Comparison of ENCODE assay signal across 21 cellular contexts in the genomic region with DNA sequence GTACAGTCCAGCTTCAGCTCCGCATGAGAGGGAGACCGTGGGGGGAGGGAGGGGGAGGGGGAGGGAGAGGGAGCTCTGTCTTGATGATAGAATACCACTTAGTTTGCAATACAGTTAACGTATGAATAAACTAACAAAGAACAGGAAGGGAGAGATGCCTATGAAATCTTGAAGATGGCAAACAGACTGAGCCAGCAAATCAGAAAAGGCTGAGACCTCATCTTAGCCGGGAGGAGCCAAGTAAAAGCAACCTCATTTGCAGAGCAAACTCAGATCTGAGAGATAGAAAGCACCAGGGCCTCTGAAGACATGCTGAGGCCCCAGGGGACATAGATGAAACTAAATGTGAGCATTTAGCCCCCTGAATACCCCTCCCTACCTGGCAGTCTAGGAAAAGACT. TPM values are rescaled to one million over a fixed set of nuclear protein-coding genes. Genes with fewer than 3 reads are reported as not detected.
A peak's percentile ranks its signal among the peaks of the same experiment; 100 is the strongest.
DNase-seq lines count a peak whose midpoint lies in the region; ATAC-seq and TF ChIP-seq lines count a peak whose summit lies in the region.
"Had no signal": no experiment of that assay in that cellular context is flagged by ENCODE, and none has a peak within 500 bp of the region (broad histone marks: within the 10 kb centered on the region; RNA-seq: fewer than 3 reads in every experiment).

No MANE protein-coding gene starts in this region.

- no peak overlapping the region for H3K4me2 ChIP-seq in mammary epithelial cell (ENCODE audit: insufficient read depth, low read depth, low read length)
- H3K4me2 ChIP-seq: BLaER1, GM23338, PC-9 had no signal

- H4K20me1 ChIP-seq in mammary epithelial cell (ENCODE audit: insufficient read depth, low read length) = no peaks in the 10 kb centered on the region

- H3K27me3 Mint-ChIP-seq in MCF 10A (ENCODE audit: insufficient read depth, unreplicated experiment) = no peaks in the 10 kb centered on the region
- no peaks in the 10 kb centered on the region for H3K27me3 Mint-ChIP-seq in T-helper 17 cell
- H3K27me3 Mint-ChIP-seq in dendritic cell treated with granulocyte-macrophage colony-stimulating factor and Interleukin-4, amounts not matched to agents 40 ng/mL and 50 ng/mL, for 4 days = no peaks in the 10 kb centered on the region
- H3K27me3 Mint-ChIP-seq: CD8-positive, alpha-beta memory T cell had no signal

- H3K4me1 ChIP-seq in mammary epithelial cell (ENCODE audit: insufficient read depth, low read length) = peaks cover 21% of the 10 kb centered on the region
- H3K4me1 ChIP-seq: BLaER1 had no signal

- dilution Hi-C loops in mammary epithelial cell (cut with HindIII; ENCODE audit: low sequenced_read_pairs) = no loop called here

- no peak for ATAC-seq in T-helper 17 cell
- ATAC-seq in HG03175 (IDR thresholded peaks at IDR 0.05; ENCODE audit: unreplicated experiment) = no peak
- ATAC-seq: GM23338, HCT116, HepG2 had no signal

- TF ChIP-seq CTCF in MCF 10A (IDR thresholded peaks at IDR 0.05; ENCODE audit: unreplicated experiment) (no peak), mammary epithelial cell (conservative IDR thresholded peaks at IDR 0.05 in 1 of 2, IDR thresholded peaks at IDR 0.05 in 1 of 2; ENCODE audit: extremely low read depth in 1 of 2, insufficient read depth in 1 of 2, low read depth in 1 of 2, low read length in 2 of 2) (no peak)

- H3K36me3 ChIP-seq in mammary epithelial cell (ENCODE audit: insufficient read depth, low read length) = no peaks in the 10 kb centered on the region
- H3K36me3 ChIP-seq: BLaER1 had no signal

- peaks cover 69% of the 10 kb centered on the region for H3K79me2 ChIP-seq in mammary epithelial cell (ENCODE audit: insufficient read depth, low read length)

- no peaks in the 10 kb centered on the region for H3K9me3 Mint-ChIP-seq in MCF 10A (ENCODE audit: unreplicated experiment)
- H3K9me3 Mint-ChIP-seq in dendritic cell treated with granulocyte-macrophage colony-stimulating factor and Interleukin-4, amounts not matched to agents 40 ng/mL and 50 ng/mL, for 4 days = no peaks in the 10 kb centered on the region
- H3K9me3 Mint-ChIP-seq: CD8-positive, alpha-beta memory T cell had no signal

- peak overlapping the region; percentile 7 for H3K27ac Mint-ChIP-seq in MCF 10A (ENCODE audit: low read depth, unreplicated experiment)
- peak overlapping the region; percentile 53 for H3K27ac Mint-ChIP-seq in T-helper 17 cell
- peak overlapping the region; percentile 70 for H3K27ac Mint-ChIP-seq in dendritic cell treated with granulocyte-macrophage colony-stimulating factor and Interleukin-4, amounts not matched to agents 40 ng/mL and 50 ng/mL, for 4 days
- H3K27ac Mint-ChIP-seq: GM23338 had no signal

- CTCF ChIA-PET in MCF 10A (lab: Yijun Ruan, JAX) = no interaction called here
- CTCF ChIA-PET in mammary epithelial cell (lab: Charles Lee; ENCODE audit: low non-redundant PET) = no interaction called here

- WGBS in mammary epithelial cell (ENCODE audit: low coverage, missing lambda C conversion rate) = 86% methylated on average over 1 of the region's 4 CpGs

- no peak overlapping the region for H3K27ac ChIP-seq in mammary epithelial cell (ENCODE audit: insufficient read depth, low read depth, low read length)
- H3K27ac ChIP-seq: BLaER1, PC-9 had no signal

- no peak overlapping the region for H3K9ac ChIP-seq in mammary epithelial cell (ENCODE audit: insufficient read depth, low read length)
- H3K9ac ChIP-seq: BLaER1 had no signal

- DNase-seq in MCF 10A (ENCODE audit: unreplicated experiment) (no peak), mammary epithelial cell (no peak), T-helper 17 cell (no peak), GM03348 (ENCODE audit: low spot score) (no peak), HuH-7.5 (ENCODE audit: low spot score) (no peak)
- no peak for DNase-seq in activated CD4-positive, alpha-beta T cell treated with anti-CD3 and anti-CD28 coated beads, Interleukin-2, amount 50 U/mL, for 4 hours
- DNase-seq: 8988T; CD8-positive, alpha-beta memory T cell; GDM1; Kasumi-1; MV-4-11; NCI-H1436; NCI-H2081; NCI-H748 treated with DMSO at 0.1 percent for 48 hours; PC-9 had no signal

- intact Hi-C loops in MCF 10A (cut with micrococcal nuclease) (no loop called here), mammary epithelial cell (cut with micrococcal nuclease) (no loop called here)
- intact Hi-C loops in dendritic cell treated with granulocyte-macrophage colony-stimulating factor and Interleukin-4, amounts not matched to agents 40 ng/mL and 50 ng/mL, for 4 days (cut with micrococcal nuclease) = no loop called here

- H3K4me3 ChIP-seq in mammary epithelial cell (replicated peaks in 1 of 3; ENCODE audit: insufficient read depth in 1 of 3, low read depth in 2 of 3, low read length in 3 of 3) = no peak overlapping the region
- H3K4me3 ChIP-seq: BLaER1, GM23338, PC-9 had no signal

- POLR2A ChIA-PET in MCF 10A (lab: Yijun Ruan, JAX) = no interaction called here

- H3K27me3 ChIP-seq in mammary epithelial cell (ENCODE audit: insufficient read depth, low read length) = no peaks in the 10 kb centered on the region
- H3K27me3 ChIP-seq: BLaER1 had no signal

- in situ Hi-C loops in mammary epithelial cell (cut with MboI; ENCODE audit: low sequenced_read_pairs in 2 of 2) = no loop called here

- H2AFZ ChIP-seq in mammary epithelial cell (ENCODE audit: low read depth, low read length) = no peak overlapping the region
- H2AFZ ChIP-seq: GM23338, PC-9 had no signal

- H3K9me3 ChIP-seq in mammary epithelial cell (replicated peaks; ENCODE audit: insufficient read depth, low read length) (no peaks in the 10 kb centered on the region), T-helper 17 cell (ENCODE audit: control insufficient read depth, low read length, poor library complexity, severe bottlenecking) (no peaks in the 10 kb centered on the region)

- H3K4me3 Mint-ChIP-seq in MCF 10A (ENCODE audit: unreplicated experiment) (no peak overlapping the region), T-helper 17 cell (no peak overlapping the region)
- no peak overlapping the region for H3K4me3 Mint-ChIP-seq in dendritic cell treated with granulocyte-macrophage colony-stimulating factor and Interleukin-4, amounts not matched to agents 40 ng/mL and 50 ng/mL, for 4 days
- H3K4me3 Mint-ChIP-seq: CD8-positive, alpha-beta memory T cell; GM23338 had no signal

- H3K4me1 Mint-ChIP-seq in MCF 10A (ENCODE audit: insufficient read depth, unreplicated experiment) (peaks cover 43% of the 10 kb centered on the region), T-helper 17 cell (peaks cover 23% of the 10 kb centered on the region)
- peaks cover 69% of the 10 kb centered on the region for H3K4me1 Mint-ChIP-seq in dendritic cell treated with granulocyte-macrophage colony-stimulating factor and Interleukin-4, amounts not matched to agents 40 ng/mL and 50 ng/mL, for 4 days (ENCODE audit: low read depth)

- H3K36me3 Mint-ChIP-seq in MCF 10A (ENCODE audit: insufficient read depth, unreplicated experiment) = no peaks in the 10 kb centered on the region
- peaks cover 12% of the 10 kb centered on the region for H3K36me3 Mint-ChIP-seq in T-helper 17 cell (ENCODE audit: low read depth)
- no peaks in the 10 kb centered on the region for H3K36me3 Mint-ChIP-seq in dendritic cell treated with granulocyte-macrophage colony-stimulating factor and Interleukin-4, amounts not matched to agents 40 ng/mL and 50 ng/mL, for 4 days (ENCODE audit: low read depth)
- H3K36me3 Mint-ChIP-seq: CD8-positive, alpha-beta memory T cell had no signal

- BruUV-seq in MCF 10A (replicated peaks; lab: Mats Ljungman, UMichigan) (no TSS peak), mammary epithelial cell (replicated peaks; lab: Mats Ljungman, UMichigan) (no TSS peak)

RNA-seq across cellular contexts. Expression of a gene that starts 23.0 kb away (rescaled TPM):
- total RNA-seq in MCF 10A (2022) (317 and 368 TPM in 2 replicates), mammary epithelial cell (100 to 1,000 TPM; 348 to 450 TPM), T-helper 17 cell (10 to 100 TPM; 37.7 to 44.4 TPM)
- polyA plus RNA-seq in mammary epithelial cell = 319 TPM
- 177 TPM for polyA minus RNA-seq in mammary epithelial cell

Comparison
In these comparisons a context has a peak if more than half of its experiments do, and no peak if none do; other contexts are left out.
1. H3K27ac Mint-ChIP-seq: peak in every context shown above with its lines; median percentile 70 in dendritic cell treated with granulocyte-macrophage colony-stimulating factor and Interleukin-4, amounts not matched to agents 40 ng/mL and 50 ng/mL, for 4 days; 53 in T-helper 17 cell; 7 in MCF 10A.